3 cellular contexts compared by ENCODE assay signal in genomic region chr11:65981972-65982823, GRCh38.
TF ChIP-seq lines count a peak whose summit lies in the region.

No MANE protein-coding gene starts in this region.

TF ChIP-seq in SK-N-SH, 30 proteins besides CTCF, POLR2A, EP300 and RAD21:
- TF ChIP-seq RXRA (IDR thresholded peaks at IDR 0.05; ENCODE audit: borderline replicate concordance, low read depth) (no peak), ELF1 (IDR thresholded peaks at IDR 0.05) (no peak), TAF1 (IDR thresholded peaks at IDR 0.05; ENCODE audit: borderline replicate concordance, low read depth, low read length) (no peak), YY1 (IDR thresholded peaks at IDR 0.05; ENCODE audit: low read depth) (no peak), MEF2A (IDR thresholded peaks at IDR 0.05; ENCODE audit: borderline replicate concordance, low read depth) (no peak), USF2 (IDR thresholded peaks at IDR 0.05; ENCODE audit: borderline replicate concordance, low read depth, low read length) (no peak), MAX (IDR thresholded peaks at IDR 0.05; ENCODE audit: low read depth) (no peak), PBX3 (IDR thresholded peaks at IDR 0.05) (no peak), IRF3 (IDR thresholded peaks at IDR 0.05; ENCODE audit: low read depth, low read length) (no peak), TEAD4 (IDR thresholded peaks at IDR 0.05; ENCODE audit: borderline replicate concordance, insufficient read depth) (no peak), EZH2phosphoT487 (IDR thresholded peaks at IDR 0.05; ENCODE audit: borderline replicate concordance, low read depth) (no peak), USF1 (IDR thresholded peaks at IDR 0.05; ENCODE audit: borderline replicate concordance, low read depth) (no peak), GATA2 (CRISPR knock-in tag; IDR thresholded peaks at IDR 0.05) (no peak), MXI1 (IDR thresholded peaks at IDR 0.05; ENCODE audit: low read depth, low read length) (no peak), JUND (IDR thresholded peaks at IDR 0.05) (no peak)

TF ChIP-seq in HepG2, 621 proteins besides CTCF, POLR2A, EP300 and RAD21:
- peak; percentile 30 for TF ChIP-seq AGO2 (optimal IDR thresholded peaks at IDR 0.05; ENCODE audit: low read depth, low read length)
- no peak for TF ChIP-seq KLF6 (CRISPR knock-in tag; IDR thresholded peaks at IDR 0.05)

TF ChIP-seq in WTC11, 78 proteins besides CTCF, POLR2A, EP300 and RAD21:
- no peak for TF ChIP-seq TEAD1 (CRISPR knock-in tag; IDR thresholded peaks at IDR 0.05)
- no peak for TF ChIP-seq AR (CRISPR knock-in tag; IDR thresholded peaks at IDR 0.05)
- no peak for TF ChIP-seq SMAD3 (CRISPR knock-in tag; IDR thresholded peaks at IDR 0.05; ENCODE audit: borderline replicate concordance)
- no peak for TF ChIP-seq RELA (CRISPR knock-in tag; IDR thresholded peaks at IDR 0.05; ENCODE audit: borderline replicate concordance)
- no peak for TF ChIP-seq JAZF1 (CRISPR knock-in tag; IDR thresholded peaks at IDR 0.05)
- TF ChIP-seq MLX (CRISPR knock-in tag; IDR thresholded peaks at IDR 0.05), result no peak
- no peak for TF ChIP-seq E2F4 (CRISPR knock-in tag; IDR thresholded peaks at IDR 0.05; ENCODE audit: borderline replicate concordance, low read depth)
- TF ChIP-seq ARID4B (CRISPR knock-in tag; IDR thresholded peaks at IDR 0.05; ENCODE audit: borderline replicate concordance), result no peak
- TF ChIP-seq NFE2L1 (CRISPR knock-in tag; IDR thresholded peaks at IDR 0.05), result no peak
- TF ChIP-seq SMAD4 (CRISPR knock-in tag; IDR thresholded peaks at IDR 0.05), result no peak
- no peak for TF ChIP-seq NR2C2 (CRISPR knock-in tag; IDR thresholded peaks at IDR 0.05)
- no peak for TF ChIP-seq RORB (CRISPR knock-in tag; IDR thresholded peaks at IDR 0.05)
- TF ChIP-seq CDX4 (CRISPR knock-in tag; IDR thresholded peaks at IDR 0.05; ENCODE audit: borderline replicate concordance), result no peak
- TF ChIP-seq NFATC4 (CRISPR knock-in tag; IDR thresholded peaks at IDR 0.05), result no peak
- no peak for TF ChIP-seq GRHL2 (CRISPR knock-in tag; IDR thresholded peaks at IDR 0.05; ENCODE audit: insufficient replicate concordance, severe bottlenecking)
